In genomic region chr1:155173478-155174333, GRCh38 we compare ENCODE assay signal across 8 cellular contexts. TPM values are rescaled to one million over a fixed set of nuclear protein-coding genes. Genes with fewer than 3 reads are reported as not detected.
A peak's percentile ranks its signal among the peaks of the same experiment; 100 is the strongest.
DNase-seq lines count a peak whose midpoint lies in the region; ATAC-seq, FAIRE-seq and TF ChIP-seq lines count a peak whose summit lies in the region.

TSS of gene TRIM46 (plus strand) at chr1:155173849. CDS start at chr1:155173967, 118 bp downstream.

- FAIRE-seq in kidney (lab: Jason Lieb, UNC): no peak

- no peaks in the 10 kb centered on the region for H3K27me3 ChIP-seq in GM06990 (replicated peaks; ENCODE audit: control insufficient read depth, insufficient read depth, low read length)
- H3K27me3 ChIP-seq in mammary epithelial cell (ENCODE audit: insufficient read depth, low read length): no peaks in the 10 kb centered on the region

- H3K4me2 ChIP-seq in mammary epithelial cell (ENCODE audit: insufficient read depth, low read depth, low read length): peak within 1 kb of the TSS; percentile 81

- H3K27ac ChIP-seq in VCaP: peak within 1 kb of the TSS; percentile 84
- peak within 1 kb of the TSS; percentile 63 for H3K27ac ChIP-seq in mammary epithelial cell (ENCODE audit: insufficient read depth, low read depth, low read length)
- H3K27ac ChIP-seq in kidney (ENCODE audit: low read depth in 2 of 2, low read length in 2 of 2): peak within 1 kb of the TSS; percentile 92

- TF ChIP-seq CTCF in GM06990 (IDR thresholded peaks at IDR 0.05; ENCODE audit: insufficient read depth, low read length, poor library complexity, severe bottlenecking): no peak
- peak; percentile 30 for TF ChIP-seq CTCF in VCaP (conservative IDR thresholded peaks at IDR 0.05)
- TF ChIP-seq CTCF in mammary epithelial cell (conservative IDR thresholded peaks at IDR 0.05 in 1 of 2, IDR thresholded peaks at IDR 0.05 in 1 of 2; ENCODE audit: extremely low read depth in 1 of 2, insufficient read depth in 1 of 2, low read depth in 1 of 2, low read length in 2 of 2): no peak
- TF ChIP-seq CTCF in kidney (IDR thresholded peaks at IDR 0.05; ENCODE audit: borderline replicate concordance, extremely low read depth, insufficient read depth): no peak

- CTCF ChIA-PET in mammary epithelial cell (lab: Charles Lee; ENCODE audit: low non-redundant PET): interaction anchor here (0.5 to 1.7 kb wide), 8 partner anchors 20 to 202 kb away, joined by 3 to 12 read pairs (median 6); no protein-coding TSS in a partner anchor

- BruUV-seq in mammary epithelial cell (replicated peaks; lab: Mats Ljungman, UMichigan): no TSS peak

- in situ Hi-C loops in mammary epithelial cell (cut with MboI; ENCODE audit: low sequenced_read_pairs in 2 of 2): no loop called here

- H3K36me3 ChIP-seq in GM06990 (ENCODE audit: control insufficient read depth, insufficient read depth, low read length) (peaks cover 5% of the 10 kb centered on the region), mammary epithelial cell (ENCODE audit: insufficient read depth, low read length) (peaks cover 12% of the 10 kb centered on the region), kidney (ENCODE audit: control insufficient read depth in 1 of 2, insufficient read depth in 2 of 2, low read length in 2 of 2) (peaks cover 10 to 14% of the 10 kb centered on the region in 2 donors)

- H3K9ac ChIP-seq in mammary epithelial cell (ENCODE audit: insufficient read depth, low read length) (peak within 1 kb of the TSS; percentile 78), kidney (ENCODE audit: low read length in 2 of 2) (peak within 1 kb of the TSS; percentile 86 to 92)

- DNase-seq in GM06990 (ENCODE audit: extremely low read depth, insufficient read length) (peak; percentile 65), NCI-H128 (lab: John Stamatoyannopoulos, UW; ENCODE audit: unreplicated experiment) (peak; percentile 61), mammary epithelial cell (no peak), kidney (peak; percentile 85)
- DNase-seq in stimulated activated CD4-positive, alpha-beta T cell treated with anti-CD3 and anti-CD28 coated beads, Interleukin-1b, Interleukin-23, amount 100 ng/mL, for 1 hour (ENCODE audit: low read depth in 2 of 2): peak; percentile 32 to 46

- H3K4me1 ChIP-seq in mammary epithelial cell (ENCODE audit: insufficient read depth, low read length): peaks cover 15% of the 10 kb centered on the region
- peaks cover 10 to 19% of the 10 kb centered on the region in 2 donors for H3K4me1 ChIP-seq in kidney (ENCODE audit: control insufficient read depth in 1 of 2, insufficient read depth in 1 of 2, low read depth in 1 of 2, low read length in 2 of 2)

- H2AFZ ChIP-seq in mammary epithelial cell (ENCODE audit: low read depth, low read length): peak within 1 kb of the TSS; percentile 93

- intact Hi-C loops in mammary epithelial cell (cut with micrococcal nuclease): loop anchor here (1.0 kb wide), 1 partner anchor 38 kb away; the partner anchor contains the start of gene SLC50A1
- intact Hi-C loops in kidney (cut with DNase I): loop anchor here (10.0 kb wide), 1 partner anchor 51 kb away; no protein-coding TSS in a partner anchor

- H3K4me3 ChIP-seq in GM06990 (replicated peaks; ENCODE audit: low read depth, low read length): peak within 1 kb of the TSS; percentile 98
- H3K4me3 ChIP-seq in mammary epithelial cell (replicated peaks in 1 of 3; ENCODE audit: insufficient read depth in 1 of 3, low read depth in 2 of 3, low read length in 3 of 3): peak within 1 kb of the TSS; percentile 77 to 97 (median 96)
- H3K4me3 ChIP-seq in kidney (ENCODE audit: low read length in 2 of 2): peak within 1 kb of the TSS; percentile 93 to 94

- ATAC-seq in GM18909 (IDR thresholded peaks at IDR 0.05; ENCODE audit: poor library complexity, unreplicated experiment) (no peak), GM19023 (IDR thresholded peaks at IDR 0.05; ENCODE audit: unreplicated experiment) (no peak)

- no peaks in the 10 kb centered on the region for H3K9me3 ChIP-seq in mammary epithelial cell (replicated peaks; ENCODE audit: insufficient read depth, low read length)
- no peaks in the 10 kb centered on the region for H3K9me3 ChIP-seq in kidney (ENCODE audit: control insufficient read depth in 1 of 2, low read length in 2 of 2)

- H3K79me2 ChIP-seq in mammary epithelial cell (ENCODE audit: insufficient read depth, low read length): peaks cover 26% of the 10 kb centered on the region

- no peaks in the 10 kb centered on the region for H4K20me1 ChIP-seq in mammary epithelial cell (ENCODE audit: insufficient read depth, low read length)

- WGBS in mammary epithelial cell (ENCODE audit: low coverage, missing lambda C conversion rate): 6% methylated on average over 19 of the region's 38 CpGs

- dilution Hi-C loops in mammary epithelial cell (cut with HindIII; ENCODE audit: low sequenced_read_pairs): no loop called here

RNA-seq across cellular contexts. Expression of gene TRIM46, which starts in this region (rescaled TPM):
- total RNA-seq in mammary epithelial cell (1 to 10 TPM; 5.0 to 5.2 TPM), kidney (2.1 TPM)
- polyA plus RNA-seq in mammary epithelial cell (2.0 TPM), kidney (ENCODE audit: insufficient read depth, low read depth, low replicate concordance) (0.28 TPM)
- 0.67 TPM for polyA minus RNA-seq in mammary epithelial cell
